In genomic region chr6:19771753-19772336, GRCh38 we compare ENCODE assay signal across 16 cellular contexts.
A peak's percentile ranks its signal among the peaks of the same experiment; 100 is the strongest.
DNase-seq lines count a peak whose midpoint lies in the region; ATAC-seq and TF ChIP-seq lines count a peak whose summit lies in the region.
"Had no signal": no experiment of that assay in that cellular context is flagged by ENCODE, and none has a peak within 500 bp of the region (broad histone marks: within the 10 kb centered on the region; RNA-seq: fewer than 3 reads in every experiment).

No MANE protein-coding gene starts in this region.

- in situ Hi-C loops in GM23248 (cut with MboI): no loop called here

- 72 to 78% methylated on average over 5 of the region's 5 CpGs for WGBS in GM23248 (ENCODE audit: low coverage in 1 of 2, low lambda C conversion rate in 2 of 2, missing lambda C conversion rate in 2 of 2), 2 experiments
- WGBS in endodermal cell (ENCODE audit: insufficient coverage in 1 of 2, insufficient read length in 1 of 2), 2 experiments: 83 to 89% methylated on average over 5 of the region's 5 CpGs

- H3K27ac Mint-ChIP-seq in activated T-helper 1 cell treated with anti-CD3 and anti-CD28 coated beads, Interleukin-12 subunit alpha, Interleukin-12 subunit beta, Interleukin-2, Interleukin-4 antibody, amounts not matched to agents 30 ng/mL and 10 ng/mL and 1 ng/mL, durations not matched to agents 14 hours and 24 hours and 36 hours: no peak overlapping the region
- H3K27ac Mint-ChIP-seq in natural killer cell treated with Interleukin-12 subunit alpha and Interleukin-12 subunit beta and Interleukin-15 and Interleukin-18, amount 100 ng/mL, for 72 hours: no peak overlapping the region
- no peak overlapping the region for H3K27ac Mint-ChIP-seq in endodermal cell
- H3K27ac Mint-ChIP-seq: T-helper 1 cell treated with Interleukin-12 subunit alpha and Interleukin-12 subunit beta and Interleukin-4 antibody, amounts not matched to agents 30 μg/mL and 1 μg/mL, for 36 hours had no signal

- H3K27me3 ChIP-seq in GM23248 (replicated peaks; ENCODE audit: insufficient read depth) (no peaks in the 10 kb centered on the region), endodermal cell (ENCODE audit: control insufficient read depth, insufficient read depth, low read length, poor library complexity, severe bottlenecking) (no peaks in the 10 kb centered on the region)
- H3K27me3 ChIP-seq: BE2C, ovary had no signal

- H3K36me3 ChIP-seq in GM23248 (ENCODE audit: low read depth) (no peaks in the 10 kb centered on the region), endodermal cell (ENCODE audit: control insufficient read depth, insufficient read depth, low read length) (no peaks in the 10 kb centered on the region)
- H3K36me3 ChIP-seq: BE2C, ovary had no signal

- no peaks in the 10 kb centered on the region for H3K9me2 ChIP-seq in GM23248 (ENCODE audit: insufficient read depth)

- H3F3A ChIP-seq in GM23248 (ENCODE audit: insufficient read depth): no peaks in the 10 kb centered on the region

- no peaks in the 10 kb centered on the region for H3K9me3 Mint-ChIP-seq in activated T-helper 1 cell treated with anti-CD3 and anti-CD28 coated beads, Interleukin-12 subunit alpha, Interleukin-12 subunit beta, Interleukin-2, Interleukin-4 antibody, amounts not matched to agents 30 ng/mL and 10 ng/mL and 1 ng/mL, durations not matched to agents 14 hours and 24 hours and 36 hours
- no peaks in the 10 kb centered on the region for H3K9me3 Mint-ChIP-seq in natural killer cell treated with Interleukin-12 subunit alpha and Interleukin-12 subunit beta and Interleukin-15 and Interleukin-18, amount 100 ng/mL, for 72 hours
- peaks cover 8% of the 10 kb centered on the region for H3K9me3 Mint-ChIP-seq in endodermal cell
- H3K9me3 Mint-ChIP-seq: T-helper 1 cell treated with Interleukin-12 subunit alpha and Interleukin-12 subunit beta and Interleukin-4 antibody, amounts not matched to agents 30 μg/mL and 1 μg/mL, for 36 hours had no signal

- no peaks in the 10 kb centered on the region for H3K36me3 Mint-ChIP-seq in activated T-helper 1 cell treated with anti-CD3 and anti-CD28 coated beads, Interleukin-12 subunit alpha, Interleukin-12 subunit beta, Interleukin-2, Interleukin-4 antibody, amounts not matched to agents 30 ng/mL and 10 ng/mL and 1 ng/mL, durations not matched to agents 14 hours and 24 hours and 36 hours (ENCODE audit: low read depth)
- no peaks in the 10 kb centered on the region for H3K36me3 Mint-ChIP-seq in natural killer cell treated with Interleukin-12 subunit alpha and Interleukin-12 subunit beta and Interleukin-15 and Interleukin-18, amount 100 ng/mL, for 72 hours
- H3K36me3 Mint-ChIP-seq in endodermal cell (ENCODE audit: low read depth): no peaks in the 10 kb centered on the region

- no peak overlapping the region for H2AFZ ChIP-seq in GM23248

- H3K4me1 ChIP-seq in GM23248 (ENCODE audit: insufficient read depth) (no peaks in the 10 kb centered on the region; the same call in 1 of the 2 replicates), endodermal cell (ENCODE audit: control insufficient read depth, insufficient read depth, low read length) (peaks cover 4% of the 10 kb centered on the region)
- H3K4me1 ChIP-seq: BE2C had no signal

- intact Hi-C loops in activated T-helper 1 cell treated with anti-CD3 and anti-CD28 coated beads, Interleukin-12 subunit alpha, Interleukin-12 subunit beta, Interleukin-2, Interleukin-4 antibody, amounts not matched to agents 30 ng/mL and 10 ng/mL and 1 ng/mL, durations not matched to agents 14 hours and 24 hours and 36 hours (cut with micrococcal nuclease): no loop called here

- peak; percentile 10 for DNase-seq in AG08395 (ENCODE audit: low spot score)
- DNase-seq in GM23248: peak; percentile 73
- peak; percentile 14 for DNase-seq in activated T-helper 1 cell treated with anti-CD3 and anti-CD28 coated beads, Interleukin-12 subunit alpha, Interleukin-12 subunit beta, Interleukin-2, Interleukin-4 antibody, amounts not matched to agents 30 ng/mL and 10 ng/mL and 1 ng/mL, durations not matched to agents 14 hours and 24 hours and 36 hours (ENCODE audit: low spot score)
- peak; percentile 51 for DNase-seq in fibroblast of the aortic adventitia (ENCODE audit: low read depth)
- DNase-seq in natural killer cell treated with Interleukin-12 subunit alpha and Interleukin-12 subunit beta and Interleukin-15 and Interleukin-18, amount 100 ng/mL, for 72 hours (ENCODE audit: low spot score): no peak
- no peak for DNase-seq in endodermal cell
- DNase-seq in activated CD4-positive, alpha-beta T cell treated with anti-CD3 and anti-CD28 coated beads for 1 hour: no peak
- DNase-seq: activated effector memory CD4-positive, alpha-beta T cell treated with anti-CD3 and anti-CD28 coated beads, Interleukin-2, amount 50 U/mL, for 16 hours; amygdala; BE2C; NCI-H1436; ovary; stimulated activated CD4-positive, alpha-beta T cell treated with anti-CD3 and anti-CD28 coated beads, Interleukin-4, amount 100 ng/mL, for 1 hour had no signal

- H3K79me2 ChIP-seq in GM23248 (ENCODE audit: insufficient read depth): no peaks in the 10 kb centered on the region

- H3K4me3 ChIP-seq in GM23248: no peak overlapping the region
- no peak overlapping the region for H3K4me3 ChIP-seq in fibroblast of the aortic adventitia (ENCODE audit: low read depth, low read length)
- no peak overlapping the region for H3K4me3 ChIP-seq in endodermal cell (ENCODE audit: low read length)
- H3K4me3 ChIP-seq: ovary had no signal

- H3K4me2 ChIP-seq in GM23248 (ENCODE audit: unreplicated experiment): no peak overlapping the region

- no peaks in the 10 kb centered on the region for H4K20me1 ChIP-seq in GM23248 (ENCODE audit: insufficient read depth)

- TF ChIP-seq CTCF in fibroblast of the aortic adventitia (IDR thresholded peaks at IDR 0.05; ENCODE audit: insufficient read depth, low read length) (no peak), endodermal cell (conservative IDR thresholded peaks at IDR 0.05) (no peak)

- no peaks in the 10 kb centered on the region for H3K27me3 Mint-ChIP-seq in activated T-helper 1 cell treated with anti-CD3 and anti-CD28 coated beads, Interleukin-12 subunit alpha, Interleukin-12 subunit beta, Interleukin-2, Interleukin-4 antibody, amounts not matched to agents 30 ng/mL and 10 ng/mL and 1 ng/mL, durations not matched to agents 14 hours and 24 hours and 36 hours (ENCODE audit: insufficient read depth)
- no peaks in the 10 kb centered on the region for H3K27me3 Mint-ChIP-seq in natural killer cell treated with Interleukin-12 subunit alpha and Interleukin-12 subunit beta and Interleukin-15 and Interleukin-18, amount 100 ng/mL, for 72 hours
- H3K27me3 Mint-ChIP-seq in endodermal cell (ENCODE audit: insufficient read depth): no peaks in the 10 kb centered on the region

- no peaks in the 10 kb centered on the region for H3K9me3 ChIP-seq in GM23248 (ENCODE audit: low read depth)
- H3K9me3 ChIP-seq in endodermal cell (ENCODE audit: control insufficient read depth, low read length): no peaks in the 10 kb centered on the region
- H3K9me3 ChIP-seq: BE2C, ovary had no signal

- H3K9ac ChIP-seq in GM23248 (no peak overlapping the region), endodermal cell (ENCODE audit: extremely low read depth, low read length, poor library complexity, severe bottlenecking) (no peak overlapping the region)

- ATAC-seq in natural killer cell treated with Interleukin-12 subunit alpha and Interleukin-12 subunit beta and Interleukin-15 and Interleukin-18, amount 100 ng/mL, for 72 hours: no peak
- ATAC-seq in GM18907 (IDR thresholded peaks at IDR 0.05; ENCODE audit: unreplicated experiment): no peak
- ATAC-seq: activated CD4-positive, CD25-positive, alpha-beta regulatory T cell treated with anti-CD3 and anti-CD28 coated beads, Interleukin-2, amount 50 U/mL, for 24 hours had no signal

- H3K27ac ChIP-seq in GM23248 (no peak overlapping the region), endodermal cell (ENCODE audit: low read depth, low read length) (no peak overlapping the region)
- H3K27ac ChIP-seq: ovary had no signal

- H3K4me1 Mint-ChIP-seq in activated T-helper 1 cell treated with anti-CD3 and anti-CD28 coated beads, Interleukin-12 subunit alpha, Interleukin-12 subunit beta, Interleukin-2, Interleukin-4 antibody, amounts not matched to agents 30 ng/mL and 10 ng/mL and 1 ng/mL, durations not matched to agents 14 hours and 24 hours and 36 hours (ENCODE audit: low read depth): no peaks in the 10 kb centered on the region
- H3K4me1 Mint-ChIP-seq in natural killer cell treated with Interleukin-12 subunit alpha and Interleukin-12 subunit beta and Interleukin-15 and Interleukin-18, amount 100 ng/mL, for 72 hours (ENCODE audit: low read depth in 2 of 2): no peaks in the 10 kb centered on the region
- H3K4me1 Mint-ChIP-seq in endodermal cell: peaks cover 8% of the 10 kb centered on the region

- H3K4me3 Mint-ChIP-seq in activated T-helper 1 cell treated with anti-CD3 and anti-CD28 coated beads, Interleukin-12 subunit alpha, Interleukin-12 subunit beta, Interleukin-2, Interleukin-4 antibody, amounts not matched to agents 30 ng/mL and 10 ng/mL and 1 ng/mL, durations not matched to agents 14 hours and 24 hours and 36 hours: no peak overlapping the region
- H3K4me3 Mint-ChIP-seq in natural killer cell treated with Interleukin-12 subunit alpha and Interleukin-12 subunit beta and Interleukin-15 and Interleukin-18, amount 100 ng/mL, for 72 hours: no peak overlapping the region
- H3K4me3 Mint-ChIP-seq in endodermal cell: no peak overlapping the region
- H3K4me3 Mint-ChIP-seq: T-helper 1 cell treated with Interleukin-12 subunit alpha and Interleukin-12 subunit beta and Interleukin-4 antibody, amounts not matched to agents 30 μg/mL and 1 μg/mL, for 36 hours had no signal

Comparison
In these comparisons a context has a peak if more than half of its experiments do, and no peak if none do; other contexts are left out.
1. DNase-seq: peak in AG08395 (single experiment), GM23248 (single experiment), activated T-helper 1 cell treated with anti-CD3 and anti-CD28 coated beads, Interleukin-12 subunit alpha, Interleukin-12 subunit beta, Interleukin-2, Interleukin-4 antibody, amounts not matched to agents 30 ng/mL and 10 ng/mL and 1 ng/mL, durations not matched to agents 14 hours and 24 hours and 36 hours (single experiment) and fibroblast of the aortic adventitia (single experiment); none in natural killer cell treated with Interleukin-12 subunit alpha and Interleukin-12 subunit beta and Interleukin-15 and Interleukin-18, amount 100 ng/mL, for 72 hours (single experiment), endodermal cell (single experiment) and activated CD4-positive, alpha-beta T cell treated with anti-CD3 and anti-CD28 coated beads for 1 hour (single experiment).